ENCODE assay signal across 23 cellular contexts in genomic region chr12:366820-367219, GRCh38. TPM values are rescaled to one million over a fixed set of nuclear protein-coding genes. Genes with fewer than 3 reads are reported as not detected.
A peak's percentile ranks its signal among the peaks of the same experiment; 100 is the strongest.
DNase-seq lines count a peak whose midpoint lies in the region; ATAC-seq, FAIRE-seq and TF ChIP-seq lines count a peak whose summit lies in the region.
"Had no signal": no experiment of that assay in that cellular context is flagged by ENCODE, and none has a peak within 500 bp of the region (broad histone marks: within the 10 kb centered on the region; RNA-seq: fewer than 3 reads in every experiment).

No MANE protein-coding gene starts in this region.

- H3K4me3 Mint-ChIP-seq in activated T-cell treated with anti-CD3 and anti-CD28 coated beads, Interleukin-2, amount 50 U/mL, for 72 hours, result no peak overlapping the region
- H3K4me3 Mint-ChIP-seq in activated T-cell treated with anti-CD3 and anti-CD28 coated beads, Interleukin-2, amount 50 U/mL, for 24 hours, result no peak overlapping the region
- H3K4me3 Mint-ChIP-seq: CD14-positive monocyte; CD4-positive, alpha-beta T cell; CD8-positive, alpha-beta memory T cell; GM23338 had no signal

- no peaks in the 10 kb centered on the region for H3K27me3 Mint-ChIP-seq in activated T-cell treated with anti-CD3 and anti-CD28 coated beads, Interleukin-2, amount 50 U/mL, for 72 hours (ENCODE audit: low read depth)
- H3K27me3 Mint-ChIP-seq in activated T-cell treated with anti-CD3 and anti-CD28 coated beads, Interleukin-2, amount 50 U/mL, for 24 hours, result no peaks in the 10 kb centered on the region
- H3K27me3 Mint-ChIP-seq: CD4-positive, alpha-beta T cell; CD8-positive, alpha-beta memory T cell had no signal

- DNase-seq in activated T-cell treated with anti-CD3 and anti-CD28 coated beads, Interleukin-2, amount 50 U/mL, for 72 hours, result no peak
- no peak for DNase-seq in activated T-cell treated with anti-CD3 and anti-CD28 coated beads, Interleukin-2, amount 50 U/mL, for 24 hours
- DNase-seq in urothelium cell line (ENCODE audit: low spot score) (no peak), NAMALWA (ENCODE audit: low spot score) (no peak), DMS79 treated with DMSO at 0.1 percent for 48 hours (lab: John Stamatoyannopoulos, UW) (no peak)
- DNase-seq: ACHN; AML-193; BE2C; Calu3; CD4-positive, alpha-beta T cell; CD8-positive, alpha-beta memory T cell; DMS153; EL; GDM1 had no signal

- peaks cover 20 to 61% of the 10 kb centered on the region in 2 donors for H3K36me3 Mint-ChIP-seq in activated T-cell treated with anti-CD3 and anti-CD28 coated beads, Interleukin-2, amount 50 U/mL, for 72 hours (ENCODE audit: insufficient read depth in 2 of 2)
- peaks cover 96% of the 10 kb centered on the region for H3K36me3 Mint-ChIP-seq in activated T-cell treated with anti-CD3 and anti-CD28 coated beads, Interleukin-2, amount 50 U/mL, for 24 hours (ENCODE audit: low read depth)

- CTCF ChIA-PET in HEK293 (lab: Yijun Ruan, JAX), result no interaction called here

- TF ChIP-seq CTCF in HEK293 (tag by site-specific recombination; IDR thresholded peaks at IDR 0.05), result no peak

- no peak for ATAC-seq in activated T-cell treated with anti-CD3 and anti-CD28 coated beads, Interleukin-2, amount 50 U/mL, for 72 hours (replicated peaks in 1 of 2)
- ATAC-seq: GM12878, GM23338 had no signal

- H3K9me3 ChIP-seq in HEK293 (ENCODE audit: control insufficient read depth, insufficient read depth, low read depth, low read length), result no peaks in the 10 kb centered on the region; the same call in 1 of the 2 replicates
- H3K9me3 ChIP-seq: BE2C had no signal

- H3K27ac ChIP-seq in HEK293 (ENCODE audit: extremely low read depth, low read depth, low read length), result no peak overlapping the region
- H3K27ac ChIP-seq: 22Rv1; BLaER1 treated with 17β-estradiol and CSF1 and Interleukin-3, amounts not matched to agents 10 nM and 100 nM had no signal

- H3K4me1 ChIP-seq in HEK293 (ENCODE audit: control insufficient read depth, insufficient read depth, low read length), result no peaks in the 10 kb centered on the region
- H3K4me1 ChIP-seq: BE2C; BLaER1 treated with 17β-estradiol and CSF1 and Interleukin-3, amounts not matched to agents 10 nM and 100 nM; HAP-1 had no signal

- no peak overlapping the region for H3K4me3 ChIP-seq in HEK293 (ENCODE audit: low read depth, low read length)
- H3K4me3 ChIP-seq: BLaER1 treated with 17β-estradiol and CSF1 and Interleukin-3, amounts not matched to agents 10 nM and 100 nM; GM12878; GM23338; HAP-1 had no signal

- FAIRE-seq in urothelium cell line (lab: Jason Lieb, UNC), result peak; percentile 32
- FAIRE-seq: A204.1, GM12878, GM18507 had no signal

- H3K4me1 Mint-ChIP-seq in activated T-cell treated with anti-CD3 and anti-CD28 coated beads, Interleukin-2, amount 50 U/mL, for 72 hours (ENCODE audit: low read depth), result no peaks in the 10 kb centered on the region
- H3K4me1 Mint-ChIP-seq in activated T-cell treated with anti-CD3 and anti-CD28 coated beads, Interleukin-2, amount 50 U/mL, for 24 hours (ENCODE audit: low read depth), result peaks cover 4% of the 10 kb centered on the region
- H3K4me1 Mint-ChIP-seq: CD14-positive monocyte, GM23338 had no signal

- peak overlapping the region; percentile 57 for H3K27ac Mint-ChIP-seq in activated T-cell treated with anti-CD3 and anti-CD28 coated beads, Interleukin-2, amount 50 U/mL, for 72 hours
- no peak overlapping the region for H3K27ac Mint-ChIP-seq in activated T-cell treated with anti-CD3 and anti-CD28 coated beads, Interleukin-2, amount 50 U/mL, for 24 hours
- H3K27ac Mint-ChIP-seq: CD14-positive monocyte; CD4-positive, alpha-beta T cell; CD8-positive, alpha-beta memory T cell; GM23338 had no signal

- H3K9me3 Mint-ChIP-seq in activated T-cell treated with anti-CD3 and anti-CD28 coated beads, Interleukin-2, amount 50 U/mL, for 72 hours, result no peaks in the 10 kb centered on the region
- H3K9me3 Mint-ChIP-seq in activated T-cell treated with anti-CD3 and anti-CD28 coated beads, Interleukin-2, amount 50 U/mL, for 24 hours, result no peaks in the 10 kb centered on the region

- H3K36me3 ChIP-seq in HEK293 (ENCODE audit: control insufficient read depth in 2 of 2, insufficient read depth in 1 of 2, low read length in 2 of 2), result peaks cover 69 to 79% of the 10 kb centered on the region in 2 experiments

- POLR2A ChIA-PET in HEK293 (lab: Yijun Ruan, JAX), result no interaction called here

TF ChIP-seq in HEK293, 187 proteins besides CTCF, POLR2A, EP300 and RAD21:
- no peak for TF ChIP-seq ZNF16 (tag by site-specific recombination; IDR thresholded peaks at IDR 0.05; ENCODE audit: low read depth)
- 0 out of 2 replicates have a peak, but pooled peaks have one; percentile 48 for TF ChIP-seq SCRT1 (tag by site-specific recombination; IDR thresholded peaks at IDR 0.05; ENCODE audit: borderline replicate concordance)
- TF ChIP-seq ZNF513 (tag by site-specific recombination; IDR thresholded peaks at IDR 0.05), result no peak
- peak; percentile 72 for TF ChIP-seq SCRT2 (tag by site-specific recombination; IDR thresholded peaks at IDR 0.05)
- no peak for TF ChIP-seq ZFP3 (tag by site-specific recombination; IDR thresholded peaks at IDR 0.05; ENCODE audit: low read depth)

RNA-seq across cellular contexts. Expression of gene KDM5A, which starts 22.3 kb away (rescaled TPM):
- 100 to 1,000 TPM in 1 of 2 donors, 10 to 100 TPM in 1; 75.0 to 103 TPM for total RNA-seq in activated T-cell treated with anti-CD3 and anti-CD28 coated beads, Interleukin-2, amount 50 U/mL, for 72 hours

RNA-seq across cellular contexts. Expression of gene CCDC77, which starts 34.6 kb away (rescaled TPM):
- total RNA-seq in activated T-cell treated with anti-CD3 and anti-CD28 coated beads, Interleukin-2, amount 50 U/mL, for 72 hours, result 10 to 100 TPM; 11.2 to 18.9 TPM
